Comparison of ENCODE assay signal across 8 cellular contexts in the genomic region with DNA sequence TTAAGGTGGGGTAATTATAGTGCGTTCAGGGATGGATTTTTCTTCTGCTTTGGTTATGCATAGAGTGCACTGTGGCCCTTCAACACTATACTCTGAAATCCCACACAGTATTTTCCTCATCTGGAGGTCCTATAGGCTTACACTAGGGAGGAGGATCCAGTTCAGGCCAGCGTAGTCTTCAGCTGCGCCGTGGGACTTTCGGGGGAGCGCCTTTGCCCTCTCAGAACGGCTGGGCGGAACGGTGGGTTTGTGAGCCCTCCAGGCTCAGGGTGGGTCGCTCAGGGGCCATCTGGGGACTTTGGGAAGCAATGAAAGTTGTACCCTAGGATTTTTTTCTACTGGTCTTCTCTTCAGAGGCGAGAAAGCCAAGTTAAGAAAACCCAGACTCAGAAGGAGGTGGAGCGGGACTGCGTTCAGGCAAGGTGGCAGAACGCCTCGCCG. TPM values are rescaled to one million over a fixed set of nuclear protein-coding genes. Genes with fewer than 3 reads are reported as not detected.
A peak's percentile ranks its signal among the peaks of the same experiment; 100 is the strongest.
DNase-seq lines count a peak whose midpoint lies in the region; ATAC-seq and TF ChIP-seq lines count a peak whose summit lies in the region.

No MANE protein-coding gene starts in this region.

- no peaks in the 10 kb centered on the region for H3K9me3 ChIP-seq in heart left ventricle

- H3K4me3 ChIP-seq in HFF-Myc (replicated peaks; ENCODE audit: low read depth, low read length), result peak overlapping the region; percentile 81
- H3K4me3 ChIP-seq in heart left ventricle, result peak overlapping the region; percentile 39 to 100 (median 96)
- H3K4me3 ChIP-seq in retinal pigment epithelial cell (ENCODE audit: low read length), result peak overlapping the region; percentile 90

- no peaks in the 10 kb centered on the region for H3K27me3 ChIP-seq in heart left ventricle

- no peaks in the 10 kb centered on the region for H3K9me3 Mint-ChIP-seq in activated T-helper 1 cell treated with anti-CD3 and anti-CD28 coated beads, Interleukin-12 subunit alpha, Interleukin-12 subunit beta, Interleukin-2, Interleukin-4 antibody, amounts not matched to agents 30 ng/mL and 10 ng/mL and 1 ng/mL, durations not matched to agents 14 hours and 24 hours and 36 hours

- H3K36me3 Mint-ChIP-seq in activated T-helper 1 cell treated with anti-CD3 and anti-CD28 coated beads, Interleukin-12 subunit alpha, Interleukin-12 subunit beta, Interleukin-2, Interleukin-4 antibody, amounts not matched to agents 30 ng/mL and 10 ng/mL and 1 ng/mL, durations not matched to agents 14 hours and 24 hours and 36 hours (ENCODE audit: low read depth), result no peaks in the 10 kb centered on the region

- no peaks in the 10 kb centered on the region for H3K36me3 ChIP-seq in heart left ventricle

- H3K27me3 Mint-ChIP-seq in activated T-helper 1 cell treated with anti-CD3 and anti-CD28 coated beads, Interleukin-12 subunit alpha, Interleukin-12 subunit beta, Interleukin-2, Interleukin-4 antibody, amounts not matched to agents 30 ng/mL and 10 ng/mL and 1 ng/mL, durations not matched to agents 14 hours and 24 hours and 36 hours (ENCODE audit: insufficient read depth), result peaks cover under 1% of the 10 kb centered on the region

- peak; percentile 47 for DNase-seq in stimulated activated naive CD4-positive, alpha-beta T cell treated with Interleukin-2 at 50 U/mL for 16 hours (lab: John Stamatoyannopoulos, UW)
- no peak for DNase-seq in stimulated activated naive CD4-positive, alpha-beta T cell (lab: John Stamatoyannopoulos, UW)
- DNase-seq in HFF-Myc (ENCODE audit: extremely low read depth, low read depth), result peak; percentile 26
- DNase-seq in NCI-H1105 (lab: John Stamatoyannopoulos, UW), result peak; percentile 23
- no peak for DNase-seq in activated T-helper 1 cell treated with anti-CD3 and anti-CD28 coated beads, Interleukin-12 subunit alpha, Interleukin-12 subunit beta, Interleukin-2, Interleukin-4 antibody, amounts not matched to agents 30 ng/mL and 10 ng/mL and 1 ng/mL, durations not matched to agents 14 hours and 24 hours and 36 hours (ENCODE audit: low spot score)
- DNase-seq in heart left ventricle, result no peak
- DNase-seq in retinal pigment epithelial cell (ENCODE audit: low read depth), result peak; percentile 24
- DNase-seq in KBM-7, result no peak

- peaks cover 0 to 36% (median 16%) of the 10 kb centered on the region in 12 donors for H3K4me1 ChIP-seq in heart left ventricle

- peak; percentile 34 to 51 (median 46) for ATAC-seq in heart left ventricle

- in situ Hi-C loops in KBM-7 (cut with MboI; ENCODE audit: low pct_unique_long_range_greater_than_20kb, low sequenced_read_pairs), result no loop called here

- no peak for TF ChIP-seq POLR2A in heart left ventricle (IDR thresholded peaks at IDR 0.05)

- peak overlapping the region; percentile 91 to 99 (median 96) for H3K27ac ChIP-seq in heart left ventricle

- 1% methylated on average over 16 of the region's 16 CpGs for WGBS in heart left ventricle, 4 donors

- H3K4me3 Mint-ChIP-seq in activated T-helper 1 cell treated with anti-CD3 and anti-CD28 coated beads, Interleukin-12 subunit alpha, Interleukin-12 subunit beta, Interleukin-2, Interleukin-4 antibody, amounts not matched to agents 30 ng/mL and 10 ng/mL and 1 ng/mL, durations not matched to agents 14 hours and 24 hours and 36 hours, result peak overlapping the region; percentile 87

- peaks cover 20% of the 10 kb centered on the region for H3K4me1 Mint-ChIP-seq in activated T-helper 1 cell treated with anti-CD3 and anti-CD28 coated beads, Interleukin-12 subunit alpha, Interleukin-12 subunit beta, Interleukin-2, Interleukin-4 antibody, amounts not matched to agents 30 ng/mL and 10 ng/mL and 1 ng/mL, durations not matched to agents 14 hours and 24 hours and 36 hours (ENCODE audit: low read depth)

- peak overlapping the region; percentile 86 for H3K27ac Mint-ChIP-seq in activated T-helper 1 cell treated with anti-CD3 and anti-CD28 coated beads, Interleukin-12 subunit alpha, Interleukin-12 subunit beta, Interleukin-2, Interleukin-4 antibody, amounts not matched to agents 30 ng/mL and 10 ng/mL and 1 ng/mL, durations not matched to agents 14 hours and 24 hours and 36 hours

- TF ChIP-seq CTCF in HFF-Myc (IDR thresholded peaks at IDR 0.05; ENCODE audit: low read depth, low read length, missing control alignments), result no peak
- peak in 2 of 12 donors; percentile 21 to 36 for TF ChIP-seq CTCF in heart left ventricle (IDR thresholded peaks at IDR 0.05)
- peak; percentile 45 for TF ChIP-seq CTCF in retinal pigment epithelial cell (conservative IDR thresholded peaks at IDR 0.05; ENCODE audit: low read depth, low read length)

- intact Hi-C loops in activated T-helper 1 cell treated with anti-CD3 and anti-CD28 coated beads, Interleukin-12 subunit alpha, Interleukin-12 subunit beta, Interleukin-2, Interleukin-4 antibody, amounts not matched to agents 30 ng/mL and 10 ng/mL and 1 ng/mL, durations not matched to agents 14 hours and 24 hours and 36 hours (cut with micrococcal nuclease), result loop anchor here (1.0 to 2.0 kb wide), 8 partner anchors 30 to 223 kb away; a partner anchor contains a TSS
- intact Hi-C loops in heart left ventricle (cut with DNase I), result loop anchor here in 2 of 10 donors (5.0 kb wide), 2 partner anchors 116 to 121 kb away; no protein-coding TSS in a partner anchor

RNA-seq across cellular contexts. Expression of a gene that starts 0.7 kb away (rescaled TPM):
- 24.7 and 24.8 TPM in 2 replicates for total RNA-seq in activated T-helper 1 cell treated with anti-CD3 and anti-CD28 coated beads, Interleukin-12 subunit alpha, Interleukin-12 subunit beta, Interleukin-2, Interleukin-4 antibody, amounts not matched to agents 30 ng/mL and 10 ng/mL and 1 ng/mL, durations not matched to agents 14 hours and 24 hours and 36 hours
- total RNA-seq in heart left ventricle, result 10 to 100 TPM; 15.5 to 42.3 (median 34.8) TPM
- polyA plus RNA-seq in heart left ventricle, result 10 to 100 TPM; 16.0 to 33.5 TPM

RNA-seq across cellular contexts. Expression of a gene that starts 35.4 kb away (rescaled TPM):
- total RNA-seq in activated T-helper 1 cell treated with anti-CD3 and anti-CD28 coated beads, Interleukin-12 subunit alpha, Interleukin-12 subunit beta, Interleukin-2, Interleukin-4 antibody, amounts not matched to agents 30 ng/mL and 10 ng/mL and 1 ng/mL, durations not matched to agents 14 hours and 24 hours and 36 hours, result 1,217 and 1,242 TPM in 2 replicates
- 100 to 1,000 TPM in 2 of 9 donors, 10 to 100 TPM in 7; 30.3 to 214 (median 54.7) TPM for total RNA-seq in heart left ventricle
- polyA plus RNA-seq in heart left ventricle, result 10 to 100 TPM; 28.8 to 95.6 TPM

RNA-seq across cellular contexts. Expression of a gene that starts 56.7 kb away (rescaled TPM):
- 67.5 and 69.1 TPM in 2 replicates for total RNA-seq in activated T-helper 1 cell treated with anti-CD3 and anti-CD28 coated beads, Interleukin-12 subunit alpha, Interleukin-12 subunit beta, Interleukin-2, Interleukin-4 antibody, amounts not matched to agents 30 ng/mL and 10 ng/mL and 1 ng/mL, durations not matched to agents 14 hours and 24 hours and 36 hours
- total RNA-seq in heart left ventricle, result 10 to 100 TPM; 26.6 to 53.4 (median 34.9) TPM
- polyA plus RNA-seq in heart left ventricle, result 10 to 100 TPM; 24.7 to 80.3 TPM

Comparison
In these comparisons a context has a peak if more than half of its experiments do, and no peak if none do; other contexts are left out.
1. DNase-seq: peak in stimulated activated naive CD4-positive, alpha-beta T cell treated with Interleukin-2 at 50 U/mL for 16 hours (single experiment), HFF-Myc (single experiment), NCI-H1105 (single experiment) and retinal pigment epithelial cell (single experiment); none in stimulated activated naive CD4-positive, alpha-beta T cell (0 of 6), activated T-helper 1 cell treated with anti-CD3 and anti-CD28 coated beads, Interleukin-12 subunit alpha, Interleukin-12 subunit beta, Interleukin-2, Interleukin-4 antibody, amounts not matched to agents 30 ng/mL and 10 ng/mL and 1 ng/mL, durations not matched to agents 14 hours and 24 hours and 36 hours (single experiment), heart left ventricle (0 of 5) and KBM-7 (single experiment).
2. Peak in every context shown above with its lines, with median percentiles within 50 percentile points of each other: H3K4me3 ChIP-seq.